ENCODE assay signal across 17 cellular contexts in genomic region chr10:74024600-74024999, GRCh38. TPM values are rescaled to one million over a fixed set of nuclear protein-coding genes. Genes with fewer than 3 reads are reported as not detected.
DNase-seq lines count a peak whose midpoint lies in the region; ATAC-seq, FAIRE-seq and TF ChIP-seq lines count a peak whose summit lies in the region.
"Had no signal": no experiment of that assay in that cellular context is flagged by ENCODE, and none has a peak within 500 bp of the region (broad histone marks: within the 10 kb centered on the region; RNA-seq: fewer than 3 reads in every experiment).

No MANE protein-coding gene starts in this region.

- peak overlapping the region; percentile 33 for H4K5ac ChIP-seq in IMR-90 (ENCODE audit: low read depth, low read length)

- H3K27ac ChIP-seq in BLaER1 treated with 17β-estradiol and CSF1 and Interleukin-3, amounts not matched to agents 10 nM and 100 nM = peak overlapping the region in 2 of 11 experiments; percentile 4 to 11; a peak in 1 of 22 replicates
- H3K27ac ChIP-seq in IMR-90 (ENCODE audit: insufficient read depth, low read length) = peak overlapping the region; percentile 39; the same call in 1 of the 2 replicates
- peak overlapping the region; percentile 29; the same call in 1 of the 3 replicates for H3K27ac ChIP-seq in K562 (ENCODE audit: extremely low read depth, low read depth, low read length)
- peak overlapping the region; percentile 7 for H3K27ac ChIP-seq in smooth muscle cell (ENCODE audit: low read depth)
- no peak overlapping the region for H3K27ac ChIP-seq in Karpas-422 (ENCODE audit: low read length)

- peaks cover 17% of the 10 kb centered on the region for H3K36me3 Mint-ChIP-seq in activated T-helper 2 cell treated with anti-CD3 and anti-CD28 coated beads, Interferon-gamma antibody, Interleukin-2, Interleukin-4, amounts not matched to agents 10 μg/mL and 5 μg/mL and 100 μg/mL, durations not matched to agents 14 hours and 24 hours and 36 hours (ENCODE audit: low read depth)

- H3K4me1 ChIP-seq in BLaER1 treated with 17β-estradiol and CSF1 and Interleukin-3, amounts not matched to agents 10 nM and 100 nM = peaks cover 23 to 74% (median 61%) of the 10 kb centered on the region in 10 experiments
- H3K4me1 ChIP-seq in IMR-90 (ENCODE audit: control insufficient read depth, insufficient read depth, low read length) = peaks cover 22% of the 10 kb centered on the region
- H3K4me1 ChIP-seq in K562 (replicated peaks in 1 of 2; ENCODE audit: control insufficient read depth in 2 of 2, insufficient read depth in 2 of 2, low read length in 2 of 2) = peaks cover 25 to 73% of the 10 kb centered on the region in 2 experiments
- peaks cover 25% of the 10 kb centered on the region for H3K4me1 ChIP-seq in smooth muscle cell (ENCODE audit: low read depth)
- peaks cover 44% of the 10 kb centered on the region for H3K4me1 ChIP-seq in Karpas-422 (ENCODE audit: low read length)

- peak overlapping the region; percentile 86; the same call in 1 of the 2 replicates for H3K23ac ChIP-seq in IMR-90 (ENCODE audit: low read depth, low read length)

- no TSS peak for BruUV-seq in IMR-90 (replicated peaks; lab: Mats Ljungman, UMichigan)
- no TSS peak for BruUV-seq in K562 (replicated peaks; lab: Mats Ljungman, UMichigan)

- H2BK120ac ChIP-seq in IMR-90 (ENCODE audit: low read depth, low read length) = peak overlapping the region; percentile 39; the same call in 1 of the 2 replicates

- peaks cover 44% of the 10 kb centered on the region for H3F3A ChIP-seq in smooth muscle cell (ENCODE audit: low read depth)

- 0 out of 3 replicates have a peak overlapping the region, but pooled peaks have one; percentile 3 for H2BK15ac ChIP-seq in IMR-90 (ENCODE audit: low read depth, low read length)

- H3K56ac ChIP-seq in IMR-90 (ENCODE audit: extremely low read depth, insufficient read depth, low read length) = no peak overlapping the region

- no peaks in the 10 kb centered on the region for H3K27me3 ChIP-seq in BLaER1 treated with 17β-estradiol and CSF1 and Interleukin-3, amounts not matched to agents 10 nM and 100 nM
- H3K27me3 ChIP-seq in IMR-90 (ENCODE audit: control insufficient read depth, insufficient read depth, low read length) (no peaks in the 10 kb centered on the region), K562 (ENCODE audit: control insufficient read depth in 2 of 2, insufficient read depth in 2 of 2, low read length in 2 of 2) (no peaks in the 10 kb centered on the region), smooth muscle cell (ENCODE audit: low read depth) (no peaks in the 10 kb centered on the region), Karpas-422 (ENCODE audit: low read length) (no peaks in the 10 kb centered on the region)

- ATAC-seq in IMR-90 (ENCODE audit: low read depth) (no peak), K562 (no peak)
- ATAC-seq: HCT116 had no signal

- H2AK9ac ChIP-seq in IMR-90 (replicated peaks; ENCODE audit: low read depth, low read length, poor library complexity) = no peak overlapping the region

- intact Hi-C loops in IMR-90 (cut with micrococcal nuclease) = no loop called here
- intact Hi-C loops in K562 (cut with micrococcal nuclease) = no loop called here
- intact Hi-C loops in activated T-helper 2 cell treated with anti-CD3 and anti-CD28 coated beads, Interferon-gamma antibody, Interleukin-2, Interleukin-4, amounts not matched to agents 10 μg/mL and 5 μg/mL and 100 μg/mL, durations not matched to agents 14 hours and 24 hours and 36 hours (cut with micrococcal nuclease) = no loop called here

- H3K9me3 ChIP-seq in BLaER1 treated with 17β-estradiol and CSF1 and Interleukin-3, amounts not matched to agents 10 nM and 100 nM (replicated peaks in 1 of 11) = peaks cover 0 to 3% (median 0%) of the 10 kb centered on the region in 11 experiments; a peak in 2 of 22 replicates
- H3K9me3 ChIP-seq in IMR-90 (ENCODE audit: control insufficient read depth, insufficient read depth, low read length) = no peaks in the 10 kb centered on the region
- H3K9me3 ChIP-seq in K562 (replicated peaks; ENCODE audit: control insufficient read depth, insufficient read depth, low read depth, low read length) = no peaks in the 10 kb centered on the region
- no peaks in the 10 kb centered on the region for H3K9me3 ChIP-seq in smooth muscle cell (replicated peaks; ENCODE audit: low read depth)
- no peaks in the 10 kb centered on the region for H3K9me3 ChIP-seq in Karpas-422 (ENCODE audit: low read length)

- TF ChIP-seq CTCF in IMR-90 (conservative IDR thresholded peaks at IDR 0.05; ENCODE audit: low read depth, low read length) (no peak), K562 (IDR thresholded peaks at IDR 0.05 in 2 of 3, conservative IDR thresholded peaks at IDR 0.05 in 1 of 3; ENCODE audit: insufficient read depth in 2 of 3, low read depth in 1 of 3, low read length in 3 of 3) (no peak), smooth muscle cell (IDR thresholded peaks at IDR 0.05; ENCODE audit: borderline replicate concordance, insufficient read depth, poor library complexity, severe bottlenecking) (no peak)

- CTCF ChIA-PET in IMR-90 (lab: Yijun Ruan, JAX) (no interaction called here), K562 (lab: Yijun Ruan, JAX; ENCODE audit: low intra/inter-chr PET ratio) (no interaction called here)

- no peaks in the 10 kb centered on the region for H3K9me2 ChIP-seq in Karpas-422 (replicated peaks; ENCODE audit: insufficient read depth, low read length)

- no peak for TF ChIP-seq POLR2A in IMR-90 (IDR thresholded peaks at IDR 0.05; ENCODE audit: low read depth, low read length)
- TF ChIP-seq POLR2A in K562 (conservative IDR thresholded peaks at IDR 0.05) = no peak

- TF ChIP-seq EP300 in K562 (IDR thresholded peaks at IDR 0.05; ENCODE audit: low read length) = no peak

- peak overlapping the region in 6 of 11 experiments; percentile 12 to 45 (median 32); a peak in 3 of 22 replicates for H3K4me2 ChIP-seq in BLaER1 treated with 17β-estradiol and CSF1 and Interleukin-3, amounts not matched to agents 10 nM and 100 nM
- H3K4me2 ChIP-seq in IMR-90 (ENCODE audit: low read depth, low read length) = no peak overlapping the region
- H3K4me2 ChIP-seq in K562 (ENCODE audit: insufficient read depth, low read length) = 0 out of 2 replicates have a peak overlapping the region, but pooled peaks have one; percentile 24
- H3K4me2 ChIP-seq in smooth muscle cell = peak overlapping the region; percentile 35
- no peak overlapping the region for H3K4me2 ChIP-seq in Karpas-422 (ENCODE audit: low read depth, low read length, poor library complexity, severe bottlenecking)

- dilution Hi-C loops in IMR-90 (cut with HindIII; ENCODE audit: low sequenced_read_pairs, unreplicated experiment) = no loop called here

- H2AK5ac ChIP-seq in IMR-90 (ENCODE audit: low read depth, low read length) = peak overlapping the region; percentile 18

- H3K9me1 ChIP-seq in IMR-90 (ENCODE audit: insufficient read depth, low read length) (peaks cover 5% of the 10 kb centered on the region), K562 (ENCODE audit: control insufficient read depth, insufficient read depth, low read length) (no peaks in the 10 kb centered on the region)

- no peak overlapping the region for H3K9ac ChIP-seq in BLaER1 treated with 17β-estradiol and CSF1 and Interleukin-3, amounts not matched to agents 10 nM and 100 nM
- H3K9ac ChIP-seq in IMR-90 (ENCODE audit: low read depth, low read length) = no peak overlapping the region
- H3K9ac ChIP-seq in K562 (ENCODE audit: insufficient read depth in 1 of 2, low read depth in 2 of 2, low read length in 2 of 2) = no peak overlapping the region
- no peak overlapping the region for H3K9ac ChIP-seq in smooth muscle cell (ENCODE audit: low read depth)
- no peak overlapping the region for H3K9ac ChIP-seq in Karpas-422 (ENCODE audit: low read length)

- H2AFZ ChIP-seq in IMR-90 (replicated peaks; ENCODE audit: low read length, poor library complexity) = no peak overlapping the region
- H2AFZ ChIP-seq in K562 (ENCODE audit: low read depth, low read length) = no peak overlapping the region
- H2AFZ ChIP-seq in smooth muscle cell (ENCODE audit: low read depth) = no peak overlapping the region
- H2AFZ ChIP-seq in Karpas-422 (ENCODE audit: low read length) = no peak overlapping the region

- DNase-seq in IMR-90 (no peak), K562 (ENCODE audit: extremely low read depth in 1 of 4, low spot score in 3 of 4) (no peak), smooth muscle cell (lab: John Stamatoyannopoulos, UW; ENCODE audit: unreplicated experiment) (no peak), GF-D8 (lab: John Stamatoyannopoulos, UW) (no peak), Karpas-422 (no peak), HPDE6-E6E7 (ENCODE audit: extremely low spot score) (no peak)
- DNase-seq in activated T-helper 2 cell treated with anti-CD3 and anti-CD28 coated beads, Interferon-gamma antibody, Interleukin-2, Interleukin-4, amounts not matched to agents 10 μg/mL and 5 μg/mL and 100 μg/mL, durations not matched to agents 14 hours and 24 hours and 36 hours (ENCODE audit: low spot score) = no peak
- DNase-seq: CD4-positive, alpha-beta T cell; Kasumi-1; NCI-H187 treated with DMSO at 0.1 percent for 48 hours; NCI-H345; NCI-H526; RPMI8226; SIG-M5 had no signal

- no peak overlapping the region for H4K91ac ChIP-seq in IMR-90 (ENCODE audit: insufficient read depth, low read depth, low read length)

- no peak overlapping the region for H3K4me3 Mint-ChIP-seq in activated T-helper 2 cell treated with anti-CD3 and anti-CD28 coated beads, Interferon-gamma antibody, Interleukin-2, Interleukin-4, amounts not matched to agents 10 μg/mL and 5 μg/mL and 100 μg/mL, durations not matched to agents 14 hours and 24 hours and 36 hours (ENCODE audit: low read depth)
- H3K4me3 Mint-ChIP-seq: CD4-positive, alpha-beta T cell had no signal

- H3K4me3 ChIP-seq in BLaER1 treated with 17β-estradiol and CSF1 and Interleukin-3, amounts not matched to agents 10 nM and 100 nM = no peak overlapping the region
- no peak overlapping the region for H3K4me3 ChIP-seq in IMR-90 (ENCODE audit: insufficient read depth, low read depth, low read length)
- no peak overlapping the region for H3K4me3 ChIP-seq in K562
- H3K4me3 ChIP-seq in smooth muscle cell = no peak overlapping the region
- no peak overlapping the region for H3K4me3 ChIP-seq in Karpas-422 (ENCODE audit: low read length)

- peak overlapping the region; percentile 55 for H3K18ac ChIP-seq in IMR-90 (ENCODE audit: low read depth, low read length)

- peaks cover 36% of the 10 kb centered on the region for H3K4me1 Mint-ChIP-seq in activated T-helper 2 cell treated with anti-CD3 and anti-CD28 coated beads, Interferon-gamma antibody, Interleukin-2, Interleukin-4, amounts not matched to agents 10 μg/mL and 5 μg/mL and 100 μg/mL, durations not matched to agents 14 hours and 24 hours and 36 hours (ENCODE audit: low read depth)

- H3K36me3 ChIP-seq in BLaER1 treated with 17β-estradiol and CSF1 and Interleukin-3, amounts not matched to agents 10 nM and 100 nM = peaks cover 0 to 53% (median 32%) of the 10 kb centered on the region in 11 experiments; a peak in 16 of 22 replicates
- H3K36me3 ChIP-seq in IMR-90 (ENCODE audit: control insufficient read depth, insufficient read depth, low read length) (peaks cover 7% of the 10 kb centered on the region), K562 (ENCODE audit: control insufficient read depth, insufficient read depth, low read length) (peaks cover 40% of the 10 kb centered on the region), smooth muscle cell (ENCODE audit: low read depth) (no peaks in the 10 kb centered on the region), Karpas-422 (ENCODE audit: insufficient read depth, low read length) (no peaks in the 10 kb centered on the region)

- H3K27ac Mint-ChIP-seq in activated T-helper 2 cell treated with anti-CD3 and anti-CD28 coated beads, Interferon-gamma antibody, Interleukin-2, Interleukin-4, amounts not matched to agents 10 μg/mL and 5 μg/mL and 100 μg/mL, durations not matched to agents 14 hours and 24 hours and 36 hours = no peak overlapping the region
- H3K27ac Mint-ChIP-seq: CD4-positive, alpha-beta T cell had no signal

- POLR2A ChIA-PET in IMR-90 (lab: Charles Lee; ENCODE audit: unreplicated experiment) (interaction anchor here (0.5 kb wide), 1 partner anchor 47 kb away, joined by 3 read pairs; no protein-coding TSS in a partner anchor), K562 (lab: Yijun Ruan, JAX) (interaction anchor here (0.7 to 1.8 kb wide), 5 partner anchors 9 to 161 kb away, joined by 3 to 7 read pairs (median 6); no protein-coding TSS in a partner anchor)

- H3K14ac ChIP-seq in IMR-90 (replicated peaks; ENCODE audit: low read depth, low read length) = peak overlapping the region; percentile 75

- H2BK20ac ChIP-seq in IMR-90 (ENCODE audit: low read depth, low read length) = no peak overlapping the region; the same call in 1 of the 2 replicates

- TF ChIP-seq RAD21 in IMR-90 (IDR thresholded peaks at IDR 0.05; ENCODE audit: low read length) (no peak), K562 (CRISPR knock-in tag; conservative IDR thresholded peaks at IDR 0.05 in 1 of 2, IDR thresholded peaks at IDR 0.05 in 1 of 2) (no peak)

- peaks cover 0 to 33% (median 9%) of the 10 kb centered on the region in 11 experiments; a peak in 9 of 22 replicates for H4K20me1 ChIP-seq in BLaER1 treated with 17β-estradiol and CSF1 and Interleukin-3, amounts not matched to agents 10 nM and 100 nM
- H4K20me1 ChIP-seq in IMR-90 (ENCODE audit: insufficient read depth, low read length) = peaks cover 93% of the 10 kb centered on the region
- H4K20me1 ChIP-seq in K562 (replicated peaks; ENCODE audit: control insufficient read depth, insufficient read depth, low read length) = 0 out of 2 replicates have a peak, but pooled peaks cover 4% of the 10 kb centered on the region
- peaks cover 100% of the 10 kb centered on the region for H4K20me1 ChIP-seq in smooth muscle cell (ENCODE audit: low read depth)
- no peaks in the 10 kb centered on the region for H4K20me1 ChIP-seq in Karpas-422 (ENCODE audit: insufficient read depth, low read depth, low read length)

- no peak overlapping the region for H3K4ac ChIP-seq in IMR-90 (ENCODE audit: low read depth, low read length)

- H3K79me2 ChIP-seq in K562 (ENCODE audit: control insufficient read depth, insufficient read depth, low read length) = peaks cover 87% of the 10 kb centered on the region
- peaks cover 94% of the 10 kb centered on the region for H3K79me2 ChIP-seq in smooth muscle cell (ENCODE audit: low read depth)
- H3K79me2 ChIP-seq in Karpas-422 (ENCODE audit: low read length) = peaks cover 88% of the 10 kb centered on the region

- peak overlapping the region; percentile 66 for H2BK5ac ChIP-seq in IMR-90 (ENCODE audit: low read depth, low read length, poor library complexity, severe bottlenecking)

- no peaks in the 10 kb centered on the region for H3K27me3 Mint-ChIP-seq in activated T-helper 2 cell treated with anti-CD3 and anti-CD28 coated beads, Interferon-gamma antibody, Interleukin-2, Interleukin-4, amounts not matched to agents 10 μg/mL and 5 μg/mL and 100 μg/mL, durations not matched to agents 14 hours and 24 hours and 36 hours (ENCODE audit: low read depth)
- H3K27me3 Mint-ChIP-seq: CD4-positive, alpha-beta T cell had no signal

- H3K79me1 ChIP-seq in IMR-90 (ENCODE audit: low read depth in 1 of 2, low read length in 2 of 2) = peaks cover 0 to 49% of the 10 kb centered on the region in 2 experiments; a peak in 3 of 4 replicates

- no peaks in the 10 kb centered on the region for H3K9me3 Mint-ChIP-seq in activated T-helper 2 cell treated with anti-CD3 and anti-CD28 coated beads, Interferon-gamma antibody, Interleukin-2, Interleukin-4, amounts not matched to agents 10 μg/mL and 5 μg/mL and 100 μg/mL, durations not matched to agents 14 hours and 24 hours and 36 hours
- H3K9me3 Mint-ChIP-seq: CD4-positive, alpha-beta T cell had no signal

- in situ Hi-C loops in IMR-90 (cut with MboI; ENCODE audit: low sequenced_read_pairs) = no loop called here
- in situ Hi-C loops in K562 (cut with MboI) = no loop called here

- FAIRE-seq in K562 (lab: Jason Lieb, UNC) = no peak
- FAIRE-seq: A204.1 had no signal

- 0 out of 4 replicates have a peak overlapping the region, but pooled peaks of 1 of the 2 experiments have one; percentile 20 for H4K8ac ChIP-seq in IMR-90 (ENCODE audit: low read depth in 2 of 2, low read length in 2 of 2)

RNA-seq across cellular contexts. Expression of gene VCL, which starts 26.7 kb away (rescaled TPM):
- 283 and 316 TPM in 2 replicates for total RNA-seq in IMR-90 (2012; rRNA removed)
- polyA plus RNA-seq in IMR-90 (2012; rRNA removed) = 193 and 227 TPM in 2 replicates
- polyA plus RNA-seq in IMR-90 (2012; cell fraction: cytosol; rRNA removed) = 85.9 and 102 TPM in 2 replicates
- polyA plus RNA-seq in IMR-90 (2012; cell fraction: nucleus; rRNA removed; ENCODE audit: low replicate concordance) = 176 and 458 TPM in 2 replicates
- total RNA-seq in K562 (2011; cell fraction: chromatin; rRNA removed; ENCODE audit: low replicate concordance) = 187 and 268 TPM in 2 replicates
- 123 and 137 TPM in 2 replicates for total RNA-seq in K562 (2011; cell fraction: nucleolus; rRNA removed)
- total RNA-seq in K562 (2011; cell fraction: nucleoplasm; rRNA removed) = 175 and 236 TPM in 2 replicates
- total RNA-seq in K562 (2014; rRNA removed) = 72.0 and 77.3 TPM in 2 replicates
- 76.4 and 81.4 TPM in 2 replicates for total RNA-seq in K562 (2014; rRNA removed; fragmentation: Illumina TruSeq; extraction: Trizol)
- total RNA-seq in K562 (2015; rRNA removed; fragmentation: Illumina TruSeq; extraction: Trizol) = 84.3 and 87.0 TPM in 2 replicates
- total RNA-seq in K562 (2021) = 180 and 186 TPM in 2 replicates
- 138 and 154 TPM in 2 replicates for polyA plus RNA-seq in K562 (2011; rRNA removed)
- polyA plus RNA-seq in K562 (2011; cell fraction: cytosol; rRNA removed) = 76.8 and 89.4 TPM in 2 replicates
- polyA plus RNA-seq in K562 (2011; cell fraction: nucleus; rRNA removed) = 176 and 196 TPM in 2 replicates
- 110 TPM in 2 replicates for polyA plus RNA-seq in K562 (2012)
- 111 and 117 TPM in 2 replicates for polyA plus RNA-seq in K562 (2014; fragmentation: Illumina TruSeq; extraction: Trizol)
- 10 to 100 TPM; 29.8 to 53.6 TPM for polyA plus RNA-seq in K562 (2014; fragmentation: Nextera tagmentation; extraction: Ambion mirVana)
- polyA plus RNA-seq in K562 (2014; rRNA removed) = 65.6 and 72.8 TPM in 2 replicates
- 163 and 186 TPM in 2 replicates for polyA minus RNA-seq in K562 (2011; rRNA and poly(A)+ RNA removed)
- polyA minus RNA-seq in K562 (2011; cell fraction: cytosol; rRNA and poly(A)+ RNA removed) = 91.8 and 115 TPM in 2 replicates
- 133 and 174 TPM in 2 replicates for polyA minus RNA-seq in K562 (2011; cell fraction: nucleus; rRNA and poly(A)+ RNA removed)
- total RNA-seq in smooth muscle cell = 187 and 190 TPM in 2 replicates
- 128 TPM in 2 replicates for polyA plus RNA-seq in smooth muscle cell
- total RNA-seq in Karpas-422 (2014; rRNA removed; shearing (Covaris generic); ENCODE audit: low replicate concordance) = 37.6 and 50.5 TPM in 2 replicates
- 24.4 TPM in 2 replicates for total RNA-seq in activated T-helper 2 cell treated with anti-CD3 and anti-CD28 coated beads, Interferon-gamma antibody, Interleukin-2, Interleukin-4, amounts not matched to agents 10 μg/mL and 5 μg/mL and 100 μg/mL, durations not matched to agents 14 hours and 24 hours and 36 hours

Comparison
In these comparisons a context has a peak if more than half of its experiments do, and no peak if none do; other contexts are left out.
1. H3K4me2 ChIP-seq: peak in BLaER1 treated with 17β-estradiol and CSF1 and Interleukin-3, amounts not matched to agents 10 nM and 100 nM (6 of 11), K562 (single experiment) and smooth muscle cell (single experiment); none in IMR-90 (single experiment) and Karpas-422 (single experiment).